Comparison of ENCODE assay signal across 1 cellular context in genomic region chr5:91469517-91470165, GRCh38.
A peak's percentile ranks its signal among the peaks of the same experiment; 100 is the strongest.
TF ChIP-seq lines count a peak whose summit lies in the region.

No MANE protein-coding gene starts in this region.

TF ChIP-seq in K562, 482 proteins besides CTCF, POLR2A, EP300 and RAD21 (continued from another document):
- TF ChIP-seq NRF1 (conservative IDR thresholded peaks at IDR 0.05 in 1 of 2, IDR thresholded peaks at IDR 0.05 in 1 of 2) (peak; percentile 42 to 52; a peak in 2 of 4 replicates), FOSL1 (tag; conservative IDR thresholded peaks at IDR 0.05) (peak; percentile 78), MAZ (CRISPR knock-in tag; conservative IDR thresholded peaks at IDR 0.05 in 1 of 2, IDR thresholded peaks at IDR 0.05 in 1 of 2) (0 out of 4 replicates have a peak, but pooled peaks of 1 of the 2 experiments have one; percentile 9), GTF2E2 (tag; IDR thresholded peaks at IDR 0.05) (peak; percentile 53; the same call in 1 of the 2 replicates), ARID1B (IDR thresholded peaks at IDR 0.05) (0 out of 2 replicates have a peak, but pooled peaks have one; percentile 18), ZNF232 (CRISPR knock-in tag; IDR thresholded peaks at IDR 0.05) (no peak), JUND (IDR thresholded peaks at IDR 0.05; ENCODE audit: borderline replicate concordance, low read depth, low read length) (no peak), JUND (tag; IDR thresholded peaks at IDR 0.05; ENCODE audit: borderline replicate concordance, low read depth, low read length) (peak; percentile 75; the same call in 2 of the 3 replicates), SPI1 (IDR thresholded peaks at IDR 0.05; ENCODE audit: borderline replicate concordance, low read depth, low read length) (peak; percentile 9; the same call in 1 of the 2 replicates)
